In the genomic region with DNA sequence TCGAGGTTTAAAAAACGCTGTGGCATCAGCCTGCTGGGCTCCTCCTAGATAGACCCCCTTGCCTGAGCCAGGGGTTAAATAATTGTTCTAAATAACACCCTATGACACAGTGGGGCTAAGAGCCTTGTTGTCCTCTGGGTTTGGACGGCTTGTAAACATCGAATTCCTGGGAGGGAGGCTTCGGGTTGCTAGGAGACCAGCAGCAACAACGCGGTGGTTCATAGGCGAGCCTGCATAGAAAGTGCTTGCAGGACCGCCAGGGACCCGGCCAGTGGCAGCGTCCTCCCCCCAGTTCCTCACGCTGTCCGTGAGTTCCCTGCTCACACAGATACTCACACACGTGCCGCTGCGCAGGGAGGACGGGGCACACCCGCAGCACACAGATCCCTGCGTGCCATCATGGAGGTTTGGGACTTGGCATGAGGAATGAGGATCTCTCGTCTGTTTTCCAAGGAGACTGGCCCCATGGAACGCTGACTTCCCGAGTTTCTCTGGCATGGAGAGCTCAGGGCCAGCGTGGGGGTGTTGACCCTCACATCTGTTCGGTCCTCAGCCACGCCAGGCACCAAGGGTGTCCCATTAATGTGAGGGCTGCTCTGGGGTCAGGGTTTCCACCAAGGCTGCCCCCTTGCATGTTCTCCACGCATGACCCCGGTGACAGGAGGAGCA, we compare ENCODE assay signal across 1 cellular context.
A peak's percentile ranks its signal among the peaks of the same experiment; 100 is the strongest.
TF ChIP-seq lines count a peak whose summit lies in the region.

No MANE protein-coding gene starts in this region.

TF ChIP-seq in HepG2, 621 proteins besides CTCF, POLR2A, EP300 and RAD21:
- TF ChIP-seq, protein P1, sequence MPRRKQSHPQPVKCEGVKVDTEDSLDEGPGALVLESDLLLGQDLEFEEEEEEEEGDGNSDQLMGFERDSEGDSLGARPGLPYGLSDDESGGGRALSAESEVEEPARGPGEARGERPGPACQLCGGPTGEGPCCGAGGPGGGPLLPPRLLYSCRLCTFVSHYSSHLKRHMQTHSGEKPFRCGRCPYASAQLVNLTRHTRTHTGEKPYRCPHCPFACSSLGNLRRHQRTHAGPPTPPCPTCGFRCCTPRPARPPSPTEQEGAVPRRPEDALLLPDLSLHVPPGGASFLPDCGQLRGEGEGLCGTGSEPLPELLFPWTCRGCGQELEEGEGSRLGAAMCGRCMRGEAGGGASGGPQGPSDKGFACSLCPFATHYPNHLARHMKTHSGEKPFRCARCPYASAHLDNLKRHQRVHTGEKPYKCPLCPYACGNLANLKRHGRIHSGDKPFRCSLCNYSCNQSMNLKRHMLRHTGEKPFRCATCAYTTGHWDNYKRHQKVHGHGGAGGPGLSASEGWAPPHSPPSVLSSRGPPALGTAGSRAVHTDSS (CRISPR knock-in tag; conservative IDR thresholded peaks at IDR 0.05) = no peak
- TF ChIP-seq RFX1 (IDR thresholded peaks at IDR 0.05) = peak; percentile 29; the same call in 1 of the 2 replicates
- no peak for TF ChIP-seq SETDB1 (CRISPR knock-in tag; IDR thresholded peaks at IDR 0.05; ENCODE audit: borderline replicate concordance)
- no peak for TF ChIP-seq SRY (CRISPR knock-in tag; IDR thresholded peaks at IDR 0.05)
- no peak for TF ChIP-seq IRF2 (CRISPR knock-in tag; IDR thresholded peaks at IDR 0.05)
- no peak for TF ChIP-seq ZSCAN31 (CRISPR knock-in tag; IDR thresholded peaks at IDR 0.05; ENCODE audit: low read depth)
- TF ChIP-seq ZNF333 (CRISPR knock-in tag; IDR thresholded peaks at IDR 0.05; ENCODE audit: borderline replicate concordance) = no peak
TF ChIP-seq in HepG2: peak in this region for 1.
